20 cellular contexts compared by ENCODE assay signal in genomic region chr11:74084796-74085541, GRCh38.
DNase-seq lines count a peak whose midpoint lies in the region; ATAC-seq, FAIRE-seq and TF ChIP-seq lines count a peak whose summit lies in the region.
"Had no signal": no experiment of that assay in that cellular context is flagged by ENCODE, and none has a peak within 500 bp of the region (broad histone marks: within the 10 kb centered on the region; RNA-seq: fewer than 3 reads in every experiment).

No MANE protein-coding gene starts in this region.

- DNase-seq in EL (peak; percentile 39), NCI-H226 (peak; percentile 73), epithelial cell of proximal tubule (ENCODE audit: low read depth) (peak; percentile 27), renal cortical epithelial cell (ENCODE audit: low read depth) (peak; percentile 54), BE2C (no peak), pancreas (no peak)
- no peak for DNase-seq in activated CD4-positive, CD25-positive, alpha-beta regulatory T cell (lab: John Stamatoyannopoulos, UW)
- no peak for DNase-seq in stimulated activated CD4-positive, alpha-beta T cell treated with anti-CD3 and anti-CD28 coated beads, Interleukin-1b, Interleukin-23, amount 100 ng/mL, for 48 hours
- DNase-seq: DMS153; naive thymus-derived CD8-positive, alpha-beta T cell; NCI-H1930; SIG-M5 had no signal

- no peak overlapping the region for H3K27ac ChIP-seq in pancreas
- H3K27ac ChIP-seq: ascending aorta, coronary artery, epithelial cell of prostate, tibial artery had no signal

- FAIRE-seq in pancreas (lab: Jason Lieb, UNC), result no peak
- FAIRE-seq: GM19239, islet of Langerhans had no signal

- TF ChIP-seq CTCF in epithelial cell of proximal tubule (conservative IDR thresholded peaks at IDR 0.05; ENCODE audit: low read depth, low read length) (no peak), BE2C (IDR thresholded peaks at IDR 0.05; ENCODE audit: low read depth, low read length) (no peak), pancreas (IDR thresholded peaks at IDR 0.05) (no peak)

- ATAC-seq in pancreas, result no peak
- ATAC-seq: naive thymus-derived CD8-positive, alpha-beta T cell had no signal

- H3K4me3 ChIP-seq in epithelial cell of proximal tubule (ENCODE audit: low read depth, low read length) (no peak overlapping the region), BE2C (ENCODE audit: low read depth, low read length) (no peak overlapping the region), pancreas (no peak overlapping the region)
- H3K4me3 ChIP-seq: ascending aorta; BLaER1 treated with 17β-estradiol and CSF1 and Interleukin-3, amounts not matched to agents 10 nM and 100 nM; coronary artery; heart left ventricle; tibial artery had no signal

- H3K4me1 ChIP-seq in BE2C (peaks cover 5% of the 10 kb centered on the region), pancreas (no peaks in the 10 kb centered on the region)
- H3K4me1 ChIP-seq: ascending aorta, tibial artery had no signal

- H3K27me3 ChIP-seq in BE2C (no peaks in the 10 kb centered on the region), pancreas (no peaks in the 10 kb centered on the region)
- H3K27me3 ChIP-seq: ascending aorta; BLaER1 treated with 17β-estradiol and CSF1 and Interleukin-3, amounts not matched to agents 10 nM and 100 nM; heart left ventricle; tibial artery had no signal

- intact Hi-C loops in pancreas (cut with DNase I), result no loop called here

- 88 to 93% methylated on average over 2 of the region's 2 CpGs for WGBS in pancreas, 2 donors

- peaks cover 54% of the 10 kb centered on the region for H3K36me3 ChIP-seq in BE2C
- H3K36me3 ChIP-seq in pancreas, result peaks cover 0 to 23% (median 0%) of the 10 kb centered on the region in 3 donors

- no peaks in the 10 kb centered on the region for H3K9me3 ChIP-seq in BE2C
- no peaks in the 10 kb centered on the region for H3K9me3 ChIP-seq in pancreas
- H3K9me3 ChIP-seq: ascending aorta, tibial artery had no signal

Comparison
In these comparisons a context has a peak if more than half of its experiments do, and no peak if none do; other contexts are left out.
1. DNase-seq: peak in EL (single experiment), NCI-H226 (single experiment), epithelial cell of proximal tubule (single experiment) and renal cortical epithelial cell (single experiment); none in BE2C (single experiment), activated CD4-positive, CD25-positive, alpha-beta regulatory T cell (0 of 4), pancreas (0 of 6) and stimulated activated CD4-positive, alpha-beta T cell treated with anti-CD3 and anti-CD28 coated beads, Interleukin-1b, Interleukin-23, amount 100 ng/mL, for 48 hours (single experiment).